8 cellular contexts compared by ENCODE assay signal in genomic region chr12:42588981-42589464, GRCh38. TPM values are rescaled to one million over a fixed set of nuclear protein-coding genes. Genes with fewer than 3 reads are reported as not detected.
DNase-seq lines count a peak whose midpoint lies in the region; ATAC-seq and TF ChIP-seq lines count a peak whose summit lies in the region.

No MANE protein-coding gene starts in this region.

- dilution Hi-C loops in mammary epithelial cell (cut with HindIII; ENCODE audit: low sequenced_read_pairs), result no loop called here

- intact Hi-C loops in mammary epithelial cell (cut with micrococcal nuclease), result loop anchor here (1.0 kb wide), 4 partner anchors 170 to 748 kb away; no protein-coding TSS in a partner anchor
- intact Hi-C loops in left colon (cut with DNase I, micrococcal nuclease), result no loop called here

- DNase-seq in activated naive CD4-positive, alpha-beta T cell treated with anti-CD3 and anti-CD28 coated beads, Interleukin-2, amount 50 U/mL, for 16 hours, result no peak
- DNase-seq in NOMO-1 (lab: John Stamatoyannopoulos, UW; ENCODE audit: unreplicated experiment in 2 of 2) (peak; percentile 31), mammary epithelial cell (peak; percentile 43), left colon (no peak)

- 0% methylated on average over 8 of the region's 38 CpGs for WGBS in mammary epithelial cell (ENCODE audit: low coverage, missing lambda C conversion rate)

- in situ Hi-C loops in mammary epithelial cell (cut with MboI; ENCODE audit: low sequenced_read_pairs in 2 of 2), result no loop called here

- CTCF ChIA-PET in mammary epithelial cell (lab: Charles Lee; ENCODE audit: low non-redundant PET), result interaction anchor here (0.8 kb wide), 1 partner anchor 693 kb away, joined by 7 read pairs; no protein-coding TSS in a partner anchor

- peaks cover 42% of the 10 kb centered on the region for H3K27me3 Mint-ChIP-seq in activated naive CD4-positive, alpha-beta T cell treated with anti-CD3 and anti-CD28 coated beads, Interleukin-2, amount 50 U/mL, for 24 hours
- H3K27me3 Mint-ChIP-seq in stimulated activated naive CD8-positive, alpha-beta T cell treated with anti-CD3 and anti-CD28 coated beads, Interleukin-15, Interleukin-2, amounts not matched to agents 100 ng/mL and 50 ng/mL, for 24 hours, result peaks cover 67% of the 10 kb centered on the region

- no peaks in the 10 kb centered on the region for H3K9me3 Mint-ChIP-seq in activated naive CD4-positive, alpha-beta T cell treated with anti-CD3 and anti-CD28 coated beads, Interleukin-2, amount 50 U/mL, for 24 hours
- H3K9me3 Mint-ChIP-seq in stimulated activated naive CD8-positive, alpha-beta T cell treated with anti-CD3 and anti-CD28 coated beads, Interleukin-15, Interleukin-2, amounts not matched to agents 100 ng/mL and 50 ng/mL, for 24 hours, result no peaks in the 10 kb centered on the region

- H4K20me1 ChIP-seq in mammary epithelial cell (ENCODE audit: insufficient read depth, low read length), result no peaks in the 10 kb centered on the region

- no TSS peak for BruUV-seq in mammary epithelial cell (replicated peaks; lab: Mats Ljungman, UMichigan)

- peak overlapping the region; percentile 98 for H2AFZ ChIP-seq in mammary epithelial cell (ENCODE audit: low read depth, low read length)

- H3K27ac ChIP-seq in mammary epithelial cell (ENCODE audit: insufficient read depth, low read depth, low read length), result peak overlapping the region; percentile 67

- H3K79me2 ChIP-seq in mammary epithelial cell (ENCODE audit: insufficient read depth, low read length), result peaks cover 55% of the 10 kb centered on the region

- H3K9ac ChIP-seq in mammary epithelial cell (ENCODE audit: insufficient read depth, low read length), result peak overlapping the region; percentile 66

- TF ChIP-seq CTCF in mammary epithelial cell (conservative IDR thresholded peaks at IDR 0.05 in 1 of 2, IDR thresholded peaks at IDR 0.05 in 1 of 2; ENCODE audit: extremely low read depth in 1 of 2, insufficient read depth in 1 of 2, low read depth in 1 of 2, low read length in 2 of 2), result peak; percentile 60 to 92

- no peaks in the 10 kb centered on the region for H3K36me3 ChIP-seq in mammary epithelial cell (ENCODE audit: insufficient read depth, low read length)

- H3K4me1 Mint-ChIP-seq in activated naive CD4-positive, alpha-beta T cell treated with anti-CD3 and anti-CD28 coated beads, Interleukin-2, amount 50 U/mL, for 24 hours, result peaks cover 13% of the 10 kb centered on the region
- H3K4me1 Mint-ChIP-seq in stimulated activated naive CD8-positive, alpha-beta T cell treated with anti-CD3 and anti-CD28 coated beads, Interleukin-15, Interleukin-2, amounts not matched to agents 100 ng/mL and 50 ng/mL, for 24 hours (ENCODE audit: low read depth), result peaks cover 14% of the 10 kb centered on the region

- peak overlapping the region; percentile 85 for H3K4me2 ChIP-seq in mammary epithelial cell (ENCODE audit: insufficient read depth, low read depth, low read length)

- no peaks in the 10 kb centered on the region for H3K9me3 ChIP-seq in mammary epithelial cell (replicated peaks; ENCODE audit: insufficient read depth, low read length)

- peaks cover 22% of the 10 kb centered on the region for H3K4me1 ChIP-seq in mammary epithelial cell (ENCODE audit: insufficient read depth, low read length)

- no peaks in the 10 kb centered on the region for H3K27me3 ChIP-seq in mammary epithelial cell (ENCODE audit: insufficient read depth, low read length)

- H3K27ac Mint-ChIP-seq in activated naive CD4-positive, alpha-beta T cell treated with anti-CD3 and anti-CD28 coated beads, Interleukin-2, amount 50 U/mL, for 24 hours, result no peak overlapping the region
- H3K27ac Mint-ChIP-seq in stimulated activated naive CD8-positive, alpha-beta T cell treated with anti-CD3 and anti-CD28 coated beads, Interleukin-15, Interleukin-2, amounts not matched to agents 100 ng/mL and 50 ng/mL, for 24 hours, result no peak overlapping the region

- ATAC-seq in HG02763 (IDR thresholded peaks at IDR 0.05; ENCODE audit: unreplicated experiment), result peak; percentile 18
- peak; percentile 10 for ATAC-seq in left colon
- ATAC-seq in HG03469 (IDR thresholded peaks at IDR 0.05; ENCODE audit: unreplicated experiment), result no peak

- peak overlapping the region; percentile 91 to 97 (median 95) for H3K4me3 ChIP-seq in mammary epithelial cell (replicated peaks in 1 of 3; ENCODE audit: insufficient read depth in 1 of 3, low read depth in 2 of 3, low read length in 3 of 3)

- peak overlapping the region; percentile 81 for H3K4me3 Mint-ChIP-seq in activated naive CD4-positive, alpha-beta T cell treated with anti-CD3 and anti-CD28 coated beads, Interleukin-2, amount 50 U/mL, for 24 hours
- peak overlapping the region; percentile 50 for H3K4me3 Mint-ChIP-seq in stimulated activated naive CD8-positive, alpha-beta T cell treated with anti-CD3 and anti-CD28 coated beads, Interleukin-15, Interleukin-2, amounts not matched to agents 100 ng/mL and 50 ng/mL, for 24 hours

- no peaks in the 10 kb centered on the region for H3K36me3 Mint-ChIP-seq in activated naive CD4-positive, alpha-beta T cell treated with anti-CD3 and anti-CD28 coated beads, Interleukin-2, amount 50 U/mL, for 24 hours
- H3K36me3 Mint-ChIP-seq in stimulated activated naive CD8-positive, alpha-beta T cell treated with anti-CD3 and anti-CD28 coated beads, Interleukin-15, Interleukin-2, amounts not matched to agents 100 ng/mL and 50 ng/mL, for 24 hours (ENCODE audit: low read depth), result no peaks in the 10 kb centered on the region

RNA-seq across cellular contexts. Expression of gene PRICKLE1, which starts 0.5 kb away (rescaled TPM):
- total RNA-seq in mammary epithelial cell (10 to 100 TPM; 18.4 to 43.2 TPM), left colon (1 to 10 TPM; 1.2 to 2.7 TPM)
- 13.9 TPM for polyA plus RNA-seq in mammary epithelial cell
- polyA minus RNA-seq in mammary epithelial cell, result 129 TPM

Comparison
In these comparisons a context has a peak if more than half of its experiments do, and no peak if none do; other contexts are left out.
1. DNase-seq: peak in NOMO-1 (2 of 2) and mammary epithelial cell (single experiment); none in activated naive CD4-positive, alpha-beta T cell treated with anti-CD3 and anti-CD28 coated beads, Interleukin-2, amount 50 U/mL, for 16 hours (single experiment) and left colon (0 of 2).
2. RNA of gene PRICKLE1, which starts 0.5 kb away (total RNA-seq): 18.4 to 43.2 TPM in mammary epithelial cell; 1.2 to 2.7 TPM in left colon; every median in the first group is over 4 times any median in the second.